Comparison of ENCODE assay signal across 8 cellular contexts in genomic region chr20:22535483-22535882, GRCh38. TPM values are rescaled to one million over a fixed set of nuclear protein-coding genes. Genes with fewer than 3 reads are reported as not detected.
"Had no signal": no experiment of that assay in that cellular context is flagged by ENCODE, and none has a peak within 500 bp of the region (broad histone marks: within the 10 kb centered on the region; RNA-seq: fewer than 3 reads in every experiment).

No MANE protein-coding gene starts in this region.

- H3K9me3 Mint-ChIP-seq: GM23338, H9 had no signal

- H3K27ac ChIP-seq: HL-60 had no signal

- H3K27ac Mint-ChIP-seq: GM23338, H9 had no signal

- H3K4me3 Mint-ChIP-seq: GM23338, H9 had no signal

- ATAC-seq: GM23338, K562 had no signal

- H3K4me3 ChIP-seq: GM23338, K562 had no signal

- DNase-seq: H9, HCEC 1CT, IMR-90, KG1 had no signal

RNA-seq across cellular contexts. Expression of gene FOXA2, which starts 48.9 kb away (rescaled TPM):
- total RNA-seq: GM23338, H1, H9, IMR-90 had no signal
